ENCODE assay signal across 27 cellular contexts in the genomic region with DNA sequence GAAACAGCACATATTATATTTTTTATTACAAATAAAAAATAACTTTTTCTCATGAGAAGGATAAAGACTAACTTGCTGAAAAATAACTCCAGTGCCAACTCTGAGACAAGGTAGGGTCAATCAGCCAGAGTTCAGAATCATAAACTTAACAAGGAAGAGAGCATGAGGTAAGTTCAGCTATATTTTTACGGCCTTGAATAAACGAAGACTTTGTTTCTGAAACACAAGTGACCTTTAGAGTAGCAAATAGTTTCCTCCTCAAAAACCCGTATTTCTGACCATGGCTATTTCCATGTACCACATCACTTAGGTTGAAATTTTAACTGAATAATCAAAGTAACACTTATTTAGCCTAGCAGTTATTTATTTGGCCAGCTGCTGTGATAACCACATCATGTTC.
"Had no signal": no experiment of that assay in that cellular context is flagged by ENCODE, and none has a peak within 500 bp of the region (broad histone marks: within the 10 kb centered on the region; RNA-seq: fewer than 3 reads in every experiment).

No MANE protein-coding gene starts in this region.

- ATAC-seq: effector memory CD8-positive, alpha-beta T cell; gastroesophageal sphincter; heart left ventricle; left lung; naive thymus-derived CD4-positive, alpha-beta T cell; sciatic nerve; stimulated activated effector memory CD8-positive, alpha-beta T cell treated with anti-CD3 and anti-CD28 coated beads, Interleukin-12 subunit alpha, Interleukin-12 subunit beta, amount 100 ng/mL, for 72 hours; upper lobe of right lung had no signal

- H3K36me3 ChIP-seq: heart left ventricle, neural progenitor cell, prostate gland, right atrium auricular region, upper lobe of right lung, uterus had no signal

- H3K4me1 ChIP-seq: left lung, neural progenitor cell, prostate gland, testis, upper lobe of right lung, uterus had no signal

- H3K9me3 Mint-ChIP-seq: effector memory CD8-positive, alpha-beta T cell; neural progenitor cell; stimulated activated effector memory CD8-positive, alpha-beta T cell treated with anti-CD3 and anti-CD28 coated beads, Interleukin-12 subunit alpha, Interleukin-12 subunit beta, amount 100 ng/mL, for 72 hours had no signal

- H3K27ac Mint-ChIP-seq: effector memory CD8-positive, alpha-beta T cell; mesothelial cell of epicardium; naive thymus-derived CD4-positive, alpha-beta T cell; nephron; neural progenitor cell; stimulated activated effector memory CD8-positive, alpha-beta T cell treated with anti-CD3 and anti-CD28 coated beads, Interleukin-12 subunit alpha, Interleukin-12 subunit beta, amount 100 ng/mL, for 72 hours had no signal

- H3K9me3 ChIP-seq: prostate gland, testis, upper lobe of right lung, uterus had no signal

- FAIRE-seq: kidney had no signal

- H3K27ac ChIP-seq: gastroesophageal sphincter, heart left ventricle, hepatocyte, left lung, neural progenitor cell, prostate gland, right atrium auricular region, testis, tibial artery, upper lobe of right lung, uterus had no signal

- H3K4me3 ChIP-seq: gastroesophageal sphincter, heart left ventricle, hepatocyte, left lung, neural progenitor cell, prostate gland, right atrium auricular region, smooth muscle cell, testis, tibial artery, upper lobe of right lung, uterus had no signal

- H3K27me3 ChIP-seq: gastroesophageal sphincter, heart left ventricle, hepatocyte, left lung, neural progenitor cell, right atrium auricular region, testis, tibial artery, upper lobe of right lung, uterus had no signal

- H3K36me3 Mint-ChIP-seq: stimulated activated effector memory CD8-positive, alpha-beta T cell treated with anti-CD3 and anti-CD28 coated beads, Interleukin-12 subunit alpha, Interleukin-12 subunit beta, amount 100 ng/mL, for 72 hours had no signal

- DNase-seq: cortex of kidney; effector memory CD8-positive, alpha-beta T cell; foreskin fibroblast; heart left ventricle; kidney; left lung; mesenchymal stem cell; naive thymus-derived CD4-positive, alpha-beta T cell; stimulated activated CD4-positive, alpha-beta T cell treated with anti-CD3 and anti-CD28 coated beads, Interleukin-12 subunit alpha, Interleukin-12 subunit beta, amount 100 ng/mL, for 4 hours; stimulated activated CD4-positive, alpha-beta T cell treated with anti-CD3 and anti-CD28 coated beads, Interleukin-1b, Interleukin-23, amount 100 ng/mL, for 48 hours; stimulated activated CD4-positive, alpha-beta T cell treated with anti-CD3 and anti-CD28 coated beads, Interleukin-4, amount 100 ng/mL, for 1 hour; stimulated activated naive CD4-positive, alpha-beta T cell treated with Interleukin-2 at 50 U/mL for 16 hours; substantia nigra; testis; tibial artery; upper lobe of right lung; uterus had no signal
